In genomic region chr17:36910513-36910912, GRCh38 we compare ENCODE assay signal across 23 cellular contexts. TPM values are rescaled to one million over a fixed set of nuclear protein-coding genes. Genes with fewer than 3 reads are reported as not detected.
DNase-seq lines count a peak whose midpoint lies in the region; ATAC-seq, FAIRE-seq and TF ChIP-seq lines count a peak whose summit lies in the region.
"Had no signal": no experiment of that assay in that cellular context is flagged by ENCODE, and none has a peak within 500 bp of the region (broad histone marks: within the 10 kb centered on the region; RNA-seq: fewer than 3 reads in every experiment).

No MANE protein-coding gene starts in this region.

- H3K27ac Mint-ChIP-seq in stimulated activated memory B cell treated with anti-CD40 and anti-IgM and Interleukin-4, amounts not matched to agents 10 μg/mL and 1 μg/mL and 100 μg/mL, for 72 hours = no peak overlapping the region
- H3K27ac Mint-ChIP-seq: CD14-positive monocyte; CD4-positive, alpha-beta memory T cell; HFFc6 had no signal

- no peaks in the 10 kb centered on the region for H3K9me3 Mint-ChIP-seq in stimulated activated memory B cell treated with anti-CD40 and anti-IgM and Interleukin-4, amounts not matched to agents 10 μg/mL and 1 μg/mL and 100 μg/mL, for 72 hours
- H3K9me3 Mint-ChIP-seq: CD14-positive monocyte, HFFc6 had no signal

- no peak overlapping the region for H3K27ac ChIP-seq in HepG2 (ENCODE audit: extremely low read length, insufficient read depth, low read length)
- H3K27ac ChIP-seq in right lobe of liver = no peak overlapping the region
- H3K27ac ChIP-seq in K562 (ENCODE audit: extremely low read depth, low read depth, low read length) = no peak overlapping the region
- H3K27ac ChIP-seq: 22Rv1; BLaER1 treated with 17β-estradiol and CSF1 and Interleukin-3, amounts not matched to agents 10 nM and 100 nM had no signal

- FAIRE-seq in HepG2 (lab: Jason Lieb, UNC) (no peak), K562 (lab: Jason Lieb, UNC) (no peak)
- FAIRE-seq: A204.1, G401.6, GM12892 had no signal

- H3K4me1 Mint-ChIP-seq in stimulated activated memory B cell treated with anti-CD40 and anti-IgM and Interleukin-4, amounts not matched to agents 10 μg/mL and 1 μg/mL and 100 μg/mL, for 72 hours = no peaks in the 10 kb centered on the region
- H3K4me1 Mint-ChIP-seq: CD14-positive monocyte; CD4-positive, alpha-beta memory T cell had no signal

- H2AFZ ChIP-seq in HepG2 (ENCODE audit: low read length) (no peak overlapping the region), K562 (ENCODE audit: low read depth, low read length) (no peak overlapping the region)

- POLR2A ChIA-PET in HepG2 (lab: Yijun Ruan, JAX) = no interaction called here
- POLR2A ChIA-PET in K562 (lab: Yijun Ruan, JAX) = no interaction called here

- H3K9me1 ChIP-seq in K562 (ENCODE audit: control insufficient read depth, insufficient read depth, low read length) = no peaks in the 10 kb centered on the region

- no peak overlapping the region for H3K9ac ChIP-seq in HepG2 (ENCODE audit: insufficient read depth, low read depth, low read length)
- H3K9ac ChIP-seq in K562 (ENCODE audit: insufficient read depth in 1 of 2, low read depth in 2 of 2, low read length in 2 of 2) = no peak overlapping the region
- H3K9ac ChIP-seq: BLaER1 treated with 17β-estradiol and CSF1 and Interleukin-3, amounts not matched to agents 10 nM and 100 nM had no signal

- no peak for TF ChIP-seq POLR2A in HepG2 (IDR thresholded peaks at IDR 0.05; ENCODE audit: insufficient read depth in 1 of 2, low read depth in 2 of 2, low read length in 2 of 2)
- no peak for TF ChIP-seq POLR2A in right lobe of liver (IDR thresholded peaks at IDR 0.05)
- no peak for TF ChIP-seq POLR2A in K562 (conservative IDR thresholded peaks at IDR 0.05)

- H3K36me3 Mint-ChIP-seq in stimulated activated memory B cell treated with anti-CD40 and anti-IgM and Interleukin-4, amounts not matched to agents 10 μg/mL and 1 μg/mL and 100 μg/mL, for 72 hours = no peaks in the 10 kb centered on the region
- H3K36me3 Mint-ChIP-seq: CD14-positive monocyte; CD4-positive, alpha-beta memory T cell had no signal

- H3K36me3 ChIP-seq in HepG2 (replicated peaks in 1 of 2; ENCODE audit: control insufficient read depth in 1 of 2, insufficient read depth in 2 of 2, low read length in 2 of 2) (no peaks in the 10 kb centered on the region), right lobe of liver (no peaks in the 10 kb centered on the region), K562 (ENCODE audit: control insufficient read depth, insufficient read depth, low read length) (no peaks in the 10 kb centered on the region)
- H3K36me3 ChIP-seq: BE2C; BLaER1 treated with 17β-estradiol and CSF1 and Interleukin-3, amounts not matched to agents 10 nM and 100 nM had no signal

- no peaks in the 10 kb centered on the region for H4K20me1 ChIP-seq in HepG2 (ENCODE audit: insufficient read depth, low read length)
- H4K20me1 ChIP-seq in K562 (replicated peaks; ENCODE audit: control insufficient read depth, insufficient read depth, low read length) = no peaks in the 10 kb centered on the region
- H4K20me1 ChIP-seq: BLaER1 treated with 17β-estradiol and CSF1 and Interleukin-3, amounts not matched to agents 10 nM and 100 nM had no signal

- CTCF ChIA-PET in HepG2 (lab: Yijun Ruan, JAX; ENCODE audit: low intra/inter-chr PET ratio, low total read pairs) (no interaction called here), K562 (lab: Yijun Ruan, JAX; ENCODE audit: low intra/inter-chr PET ratio) (no interaction called here)

- 27% methylated on average over 2 of the region's 5 CpGs for WGBS in HepG2 (ENCODE audit: low lambda C conversion rate)
- WGBS in right lobe of liver (ENCODE audit: insufficient coverage, low coverage, low lambda C conversion rate, missing lambda C conversion rate) = 77% methylated on average over 2 of the region's 5 CpGs
- WGBS in K562 (ENCODE audit: insufficient coverage, low coverage, missing lambda C conversion rate) = 0% methylated on average over 5 of the region's 5 CpGs

- TF ChIP-seq RAD21 in HepG2 (CRISPR knock-in tag; IDR thresholded peaks at IDR 0.05) (no peak), K562 (CRISPR knock-in tag; conservative IDR thresholded peaks at IDR 0.05 in 1 of 2, IDR thresholded peaks at IDR 0.05 in 1 of 2) (no peak)

- no peak for TF ChIP-seq CTCF in HepG2 (CRISPR knock-in tag; IDR thresholded peaks at IDR 0.05)
- no peak for TF ChIP-seq CTCF in right lobe of liver (IDR thresholded peaks at IDR 0.05)
- no peak for TF ChIP-seq CTCF in K562 (IDR thresholded peaks at IDR 0.05 in 2 of 3, conservative IDR thresholded peaks at IDR 0.05 in 1 of 3; ENCODE audit: insufficient read depth in 2 of 3, low read depth in 1 of 3, low read length in 3 of 3)

- H3K79me2 ChIP-seq in HepG2 (ENCODE audit: insufficient read depth, low read length) (no peaks in the 10 kb centered on the region), K562 (ENCODE audit: control insufficient read depth, insufficient read depth, low read length) (no peaks in the 10 kb centered on the region)

- no TSS peak for BruUV-seq in HepG2 (replicated peaks; lab: Mats Ljungman, UMichigan)
- BruUV-seq in K562 (replicated peaks; lab: Mats Ljungman, UMichigan) = no TSS peak

- in situ Hi-C loops in HepG2 (cut with HindIII; ENCODE audit: extremely low pct_ligation_motif_present, low pct_unique_long_range_greater_than_20kb) (no loop called here), K562 (cut with MboI) (no loop called here)

- no peak for DNase-seq in HepG2 (ENCODE audit: low spot score)
- no peak for DNase-seq in right lobe of liver
- DNase-seq in K562 (ENCODE audit: extremely low read depth in 1 of 4, low spot score in 3 of 4) = no peak
- DNase-seq in activated CD4-positive, alpha-beta T cell treated with anti-CD3 and anti-CD28 coated beads for 1 hour = no peak
- DNase-seq in T-helper 2 cell = no peak
- DNase-seq: AML-193; BE2C; Calu3; CD4-positive, alpha-beta memory T cell; COR-L47; DMS53; DMS79 treated with DMSO at 0.1 percent for 48 hours; GOT3; H7; HFFc6 had no signal

- H3K4me3 Mint-ChIP-seq in stimulated activated memory B cell treated with anti-CD40 and anti-IgM and Interleukin-4, amounts not matched to agents 10 μg/mL and 1 μg/mL and 100 μg/mL, for 72 hours = no peak overlapping the region
- H3K4me3 Mint-ChIP-seq: CD4-positive, alpha-beta memory T cell; HFFc6 had no signal

- H3K9me3 ChIP-seq in HepG2 (ENCODE audit: low read length) = no peaks in the 10 kb centered on the region
- H3K9me3 ChIP-seq in right lobe of liver = no peaks in the 10 kb centered on the region
- no peaks in the 10 kb centered on the region for H3K9me3 ChIP-seq in K562 (replicated peaks; ENCODE audit: control insufficient read depth, insufficient read depth, low read depth, low read length)
- H3K9me3 ChIP-seq: BE2C; BLaER1 treated with 17β-estradiol and CSF1 and Interleukin-3, amounts not matched to agents 10 nM and 100 nM had no signal

- intact Hi-C loops in HepG2 (cut with micrococcal nuclease; ENCODE audit: unreplicated experiment) (no loop called here), right lobe of liver (cut with DNase I) (no loop called here), K562 (cut with micrococcal nuclease) (no loop called here)

- H3K27me3 Mint-ChIP-seq in stimulated activated memory B cell treated with anti-CD40 and anti-IgM and Interleukin-4, amounts not matched to agents 10 μg/mL and 1 μg/mL and 100 μg/mL, for 72 hours = peaks cover 57% of the 10 kb centered on the region

- no peak for ATAC-seq in HepG2
- no peak for ATAC-seq in right lobe of liver
- ATAC-seq in K562 = no peak
- peak; percentile 57 for ATAC-seq in stimulated activated memory B cell treated with anti-CD40 and anti-IgM and Interleukin-4, amounts not matched to agents 10 μg/mL and 1 μg/mL and 100 μg/mL, for 72 hours
- ATAC-seq: HCT116 had no signal

- H3K4me1 ChIP-seq in HepG2 (ENCODE audit: insufficient read depth, low read length) = no peaks in the 10 kb centered on the region; the same call in 1 of the 2 replicates
- no peaks in the 10 kb centered on the region for H3K4me1 ChIP-seq in right lobe of liver
- H3K4me1 ChIP-seq in K562 (replicated peaks in 1 of 2; ENCODE audit: control insufficient read depth in 2 of 2, insufficient read depth in 2 of 2, low read length in 2 of 2) = no peaks in the 10 kb centered on the region
- H3K4me1 ChIP-seq: BE2C; BLaER1 treated with 17β-estradiol and CSF1 and Interleukin-3, amounts not matched to agents 10 nM and 100 nM had no signal

- H3K27me3 ChIP-seq in HepG2 (ENCODE audit: control insufficient read depth in 1 of 2, insufficient read depth in 2 of 2, low read length in 2 of 2) = peaks cover 0 to 10% of the 10 kb centered on the region in 2 experiments; a peak in 1 of 5 replicates
- no peaks in the 10 kb centered on the region for H3K27me3 ChIP-seq in right lobe of liver
- H3K27me3 ChIP-seq in K562 (ENCODE audit: control insufficient read depth in 2 of 2, insufficient read depth in 2 of 2, low read length in 2 of 2) = peaks cover 9 to 25% of the 10 kb centered on the region in 2 experiments
- H3K27me3 ChIP-seq: BE2C; BLaER1 treated with 17β-estradiol and CSF1 and Interleukin-3, amounts not matched to agents 10 nM and 100 nM had no signal

- TF ChIP-seq EP300 in HepG2 (IDR thresholded peaks at IDR 0.05; ENCODE audit: low read depth in 2 of 2, low read length in 2 of 2) (no peak), HepG2 (CRISPR knock-in tag; IDR thresholded peaks at IDR 0.05; ENCODE audit: borderline replicate concordance) (no peak), K562 (IDR thresholded peaks at IDR 0.05; ENCODE audit: low read length) (no peak)

- H3K4me2 ChIP-seq in HepG2 (ENCODE audit: low read depth, low read length) (no peak overlapping the region), K562 (ENCODE audit: insufficient read depth, low read length) (no peak overlapping the region)
- H3K4me2 ChIP-seq: BLaER1 treated with 17β-estradiol and CSF1 and Interleukin-3, amounts not matched to agents 10 nM and 100 nM had no signal

- H3K4me3 ChIP-seq in HepG2 (replicated peaks in 1 of 3; ENCODE audit: insufficient read depth in 1 of 3, low read depth in 2 of 3, low read length in 3 of 3) = no peak overlapping the region
- H3K4me3 ChIP-seq in right lobe of liver = no peak overlapping the region
- H3K4me3 ChIP-seq in K562 = no peak overlapping the region
- H3K4me3 ChIP-seq: BLaER1 treated with 17β-estradiol and CSF1 and Interleukin-3, amounts not matched to agents 10 nM and 100 nM had no signal

RNA-seq across cellular contexts. Expression of gene LHX1, which starts 26.8 kb away (rescaled TPM):
- total RNA-seq in HepG2 (2016; rRNA removed; fragmentation: Illumina TruSeq; extraction: Trizol) (not detected in 2 replicates), right lobe of liver (not detected), K562 (2014; rRNA removed) (0.05 TPM in 1 of 2 replicates, not detected in the other), K562 (2014; rRNA removed; fragmentation: Illumina TruSeq; extraction: Trizol) (not detected in 2 replicates), K562 (2015; rRNA removed; fragmentation: Illumina TruSeq; extraction: Trizol) (not detected in 2 replicates), K562 (2021) (0.07 TPM in 1 of 2 replicates, not detected in the other)
- not detected in 2 replicates for total RNA-seq in HepG2 (2016; cell fraction: cytosol; rRNA removed; fragmentation: Illumina TruSeq; extraction: Trizol; ENCODE audit: low read depth)
- not detected in 2 replicates for total RNA-seq in HepG2 (2016; cell fraction: insoluble cytoplasmic fraction; rRNA removed; fragmentation: Illumina TruSeq; extraction: Trizol)
- total RNA-seq in HepG2 (2016; cell fraction: membrane; rRNA removed; fragmentation: Illumina TruSeq; extraction: Trizol) = not detected in 2 replicates
- total RNA-seq in HepG2 (2016; cell fraction: nucleus; rRNA removed; fragmentation: Illumina TruSeq; extraction: Trizol) = not detected in 2 replicates
- polyA plus RNA-seq in HepG2 (2011; rRNA removed) (not detected in 2 replicates), K562 (2011; rRNA removed) (0.05 and 0.64 TPM in 2 replicates), K562 (2014; fragmentation: Illumina TruSeq; extraction: Trizol) (0.04 TPM in 1 of 2 replicates, not detected in the other), K562 (2014; fragmentation: Nextera tagmentation; extraction: Ambion mirVana) (not detected), K562 (2014; rRNA removed) (not detected in 2 replicates)
- polyA plus RNA-seq in HepG2 (2011; cell fraction: cytosol; rRNA removed) = not detected in 2 replicates
- not detected in 2 replicates for polyA plus RNA-seq in HepG2 (2011; cell fraction: nucleus; rRNA removed)
- polyA plus RNA-seq in HepG2 (2012) = not detected in 2 replicates
- not detected in 2 replicates for polyA plus RNA-seq in HepG2 (2016; cell fraction: cytosol; fragmentation: Illumina TruSeq; extraction: Trizol; ENCODE audit: low read depth)
- polyA plus RNA-seq in HepG2 (2016; cell fraction: insoluble cytoplasmic fraction; fragmentation: Illumina TruSeq; extraction: Trizol; ENCODE audit: low read depth) = not detected in 2 replicates
- not detected in 2 replicates for polyA plus RNA-seq in HepG2 (2016; cell fraction: membrane; fragmentation: Illumina TruSeq; extraction: Trizol; ENCODE audit: low read depth)
- not detected in 2 replicates for polyA plus RNA-seq in HepG2 (2016; cell fraction: nucleus; fragmentation: Illumina TruSeq; extraction: Trizol; ENCODE audit: insufficient read depth, low read depth)
- polyA minus RNA-seq in HepG2 (2011; rRNA and poly(A)+ RNA removed; ENCODE audit: low replicate concordance) = 0.07 TPM in 1 of 2 replicates, not detected in the other
- not detected in 2 replicates for polyA minus RNA-seq in HepG2 (2011; cell fraction: cytosol; rRNA and poly(A)+ RNA removed)
- polyA minus RNA-seq in HepG2 (2011; cell fraction: nucleus; rRNA and poly(A)+ RNA removed) = not detected in 2 replicates
- 0.58 and 0.74 TPM in 2 replicates for total RNA-seq in K562 (2011; cell fraction: chromatin; rRNA removed; ENCODE audit: low replicate concordance)
- total RNA-seq in K562 (2011; cell fraction: nucleolus; rRNA removed) = 0.53 and 1.5 TPM in 2 replicates
- total RNA-seq in K562 (2011; cell fraction: nucleoplasm; rRNA removed) = 0.15 TPM in 1 of 2 replicates, not detected in the other
- polyA plus RNA-seq in K562 (2011; cell fraction: cytosol; rRNA removed) = 0.18 and 1.1 TPM in 2 replicates
- polyA plus RNA-seq in K562 (2011; cell fraction: nucleus; rRNA removed) = 0.13 and 5.4 TPM in 2 replicates
- not detected in 2 replicates for polyA plus RNA-seq in K562 (2012)
- 0.49 TPM in 1 of 2 replicates, not detected in the other for polyA minus RNA-seq in K562 (2011; rRNA and poly(A)+ RNA removed)
- 2.2 TPM in 1 of 2 replicates, not detected in the other for polyA minus RNA-seq in K562 (2011; cell fraction: cytosol; rRNA and poly(A)+ RNA removed)
- polyA minus RNA-seq in K562 (2011; cell fraction: nucleus; rRNA and poly(A)+ RNA removed) = 0.81 TPM in 1 of 2 replicates, not detected in the other
- total RNA-seq: CD4-positive, alpha-beta memory T cell had no signal
- polyA plus RNA-seq: CD14-positive monocyte; CD4-positive, alpha-beta memory T cell had no signal

RNA-seq across cellular contexts. Expression of gene AATF, which starts 38.2 kb away (rescaled TPM):
- total RNA-seq in HepG2 (2016; rRNA removed; fragmentation: Illumina TruSeq; extraction: Trizol) = 53.3 and 58.1 TPM in 2 replicates
- total RNA-seq in HepG2 (2016; cell fraction: cytosol; rRNA removed; fragmentation: Illumina TruSeq; extraction: Trizol; ENCODE audit: low read depth) = 22.9 and 24.6 TPM in 2 replicates
- 54.6 and 57.3 TPM in 2 replicates for total RNA-seq in HepG2 (2016; cell fraction: insoluble cytoplasmic fraction; rRNA removed; fragmentation: Illumina TruSeq; extraction: Trizol)
- total RNA-seq in HepG2 (2016; cell fraction: membrane; rRNA removed; fragmentation: Illumina TruSeq; extraction: Trizol) = 20.4 and 22.0 TPM in 2 replicates
- total RNA-seq in HepG2 (2016; cell fraction: nucleus; rRNA removed; fragmentation: Illumina TruSeq; extraction: Trizol) = 24.9 and 25.3 TPM in 2 replicates
- polyA plus RNA-seq in HepG2 (2011; rRNA removed) = 9.1 and 9.8 TPM in 2 replicates
- 5.9 and 7.0 TPM in 2 replicates for polyA plus RNA-seq in HepG2 (2011; cell fraction: cytosol; rRNA removed)
- polyA plus RNA-seq in HepG2 (2011; cell fraction: nucleus; rRNA removed) = 5.9 and 6.1 TPM in 2 replicates
- polyA plus RNA-seq in HepG2 (2012) = 25.3 and 27.5 TPM in 2 replicates
- 10.2 and 11.6 TPM in 2 replicates for polyA plus RNA-seq in HepG2 (2016; cell fraction: cytosol; fragmentation: Illumina TruSeq; extraction: Trizol; ENCODE audit: low read depth)
- 66.2 and 74.8 TPM in 2 replicates for polyA plus RNA-seq in HepG2 (2016; cell fraction: insoluble cytoplasmic fraction; fragmentation: Illumina TruSeq; extraction: Trizol; ENCODE audit: low read depth)
- 14.2 and 18.0 TPM in 2 replicates for polyA plus RNA-seq in HepG2 (2016; cell fraction: membrane; fragmentation: Illumina TruSeq; extraction: Trizol; ENCODE audit: low read depth)
- polyA plus RNA-seq in HepG2 (2016; cell fraction: nucleus; fragmentation: Illumina TruSeq; extraction: Trizol; ENCODE audit: insufficient read depth, low read depth) = 37.9 and 39.6 TPM in 2 replicates
- 11.9 and 35.7 TPM in 2 replicates for polyA minus RNA-seq in HepG2 (2011; rRNA and poly(A)+ RNA removed; ENCODE audit: low replicate concordance)
- polyA minus RNA-seq in HepG2 (2011; cell fraction: cytosol; rRNA and poly(A)+ RNA removed) = 11.3 and 12.7 TPM in 2 replicates
- 10.6 and 15.5 TPM in 2 replicates for polyA minus RNA-seq in HepG2 (2011; cell fraction: nucleus; rRNA and poly(A)+ RNA removed)
- 10 to 100 TPM; 13.2 to 19.5 (median 16.7) TPM for total RNA-seq in right lobe of liver
- 25.5 and 55.9 TPM in 2 replicates for total RNA-seq in K562 (2011; cell fraction: chromatin; rRNA removed; ENCODE audit: low replicate concordance)
- 19.2 and 22.8 TPM in 2 replicates for total RNA-seq in K562 (2011; cell fraction: nucleolus; rRNA removed)
- 29.3 and 39.8 TPM in 2 replicates for total RNA-seq in K562 (2011; cell fraction: nucleoplasm; rRNA removed)
- total RNA-seq in K562 (2014; rRNA removed) = 106 and 140 TPM in 2 replicates
- total RNA-seq in K562 (2014; rRNA removed; fragmentation: Illumina TruSeq; extraction: Trizol) = 90.1 and 101 TPM in 2 replicates
- 123 and 126 TPM in 2 replicates for total RNA-seq in K562 (2015; rRNA removed; fragmentation: Illumina TruSeq; extraction: Trizol)
- total RNA-seq in K562 (2021) = 106 and 130 TPM in 2 replicates
- 19.1 and 40.3 TPM in 2 replicates for polyA plus RNA-seq in K562 (2011; rRNA removed)
- polyA plus RNA-seq in K562 (2011; cell fraction: cytosol; rRNA removed) = 13.4 and 28.2 TPM in 2 replicates
- polyA plus RNA-seq in K562 (2011; cell fraction: nucleus; rRNA removed) = 8.8 and 18.6 TPM in 2 replicates
- polyA plus RNA-seq in K562 (2012) = 100 and 110 TPM in 2 replicates
- polyA plus RNA-seq in K562 (2014; fragmentation: Illumina TruSeq; extraction: Trizol) = 126 and 133 TPM in 2 replicates
- polyA plus RNA-seq in K562 (2014; fragmentation: Nextera tagmentation; extraction: Ambion mirVana) = 10 to 100 TPM; 34.5 to 35.4 TPM
- polyA plus RNA-seq in K562 (2014; rRNA removed) = 67.0 and 80.7 TPM in 2 replicates
- polyA minus RNA-seq in K562 (2011; rRNA and poly(A)+ RNA removed) = 26.6 and 39.2 TPM in 2 replicates
- polyA minus RNA-seq in K562 (2011; cell fraction: cytosol; rRNA and poly(A)+ RNA removed) = 22.8 and 34.9 TPM in 2 replicates
- 9.7 and 10.4 TPM in 2 replicates for polyA minus RNA-seq in K562 (2011; cell fraction: nucleus; rRNA and poly(A)+ RNA removed)

Comparison
In these comparisons a context has a peak if more than half of its experiments do, and no peak if none do; other contexts are left out.
1. Of the 241 proteins assayed by ChIP-seq in both HepG2 and K562: peak only in HepG2: none; only in K562: ADNP and CBX1; in both: none; in neither: 238; mixed calls (peak in some experiments, not most) for 1.